In the genomic region with DNA sequence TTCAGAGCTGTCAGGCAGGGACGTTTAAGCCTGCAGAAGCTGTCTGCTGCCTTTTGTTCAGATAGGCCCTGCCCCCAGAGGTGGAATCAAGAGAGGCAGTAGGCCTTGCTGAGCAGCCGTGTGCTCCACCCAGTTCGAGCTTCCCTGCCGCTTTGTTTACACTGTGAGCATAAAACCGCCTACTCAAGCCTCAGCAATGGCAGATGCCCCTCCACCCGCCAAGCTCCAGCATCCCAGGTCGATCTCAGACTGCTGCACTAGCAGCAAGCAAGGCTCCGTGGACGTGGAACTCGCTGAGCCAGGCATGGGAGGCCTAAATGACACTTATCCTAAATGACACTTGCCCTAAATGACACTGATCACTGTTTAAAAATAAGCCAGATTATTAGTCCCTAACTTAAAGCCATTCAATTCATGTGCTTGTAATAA, we compare ENCODE assay signal across 17 cellular contexts. TPM values are rescaled to one million over a fixed set of nuclear protein-coding genes. Genes with fewer than 3 reads are reported as not detected.
DNase-seq lines count a peak whose midpoint lies in the region; ATAC-seq and TF ChIP-seq lines count a peak whose summit lies in the region.
"Had no signal": no experiment of that assay in that cellular context is flagged by ENCODE, and none has a peak within 500 bp of the region (broad histone marks: within the 10 kb centered on the region; RNA-seq: fewer than 3 reads in every experiment).

No MANE protein-coding gene starts in this region.

- CTCF ChIA-PET in activated CD4-positive, alpha-beta memory T cell treated with anti-CD3 and anti-CD28 coated beads for 36 hours (lab: Charles Lee) = interaction anchor here (0.6 kb wide), 1 partner anchor 8 kb away, joined by 3 read pairs; no protein-coding TSS in a partner anchor

- H3K4me3 Mint-ChIP-seq in activated CD4-positive, alpha-beta memory T cell treated with anti-CD3 and anti-CD28 coated beads for 36 hours = no peak overlapping the region
- H3K4me3 Mint-ChIP-seq: activated CD4-positive, alpha-beta T cell treated with anti-CD3 and anti-CD28 coated beads, Interleukin-2, amount 10 ng/mL, durations not matched to agents 7 days and 5 days; CD14-positive monocyte had no signal

- peaks cover 16% of the 10 kb centered on the region for H3K27me3 Mint-ChIP-seq in activated CD4-positive, alpha-beta memory T cell treated with anti-CD3 and anti-CD28 coated beads for 36 hours

- H3K9me3 Mint-ChIP-seq in activated CD4-positive, alpha-beta memory T cell treated with anti-CD3 and anti-CD28 coated beads for 36 hours = no peaks in the 10 kb centered on the region
- H3K9me3 Mint-ChIP-seq: activated CD4-positive, alpha-beta T cell treated with anti-CD3 and anti-CD28 coated beads, Interleukin-2, amount 10 ng/mL, durations not matched to agents 7 days and 5 days had no signal

- peak overlapping the region; percentile 62 for H2AFZ ChIP-seq in osteoblast (ENCODE audit: low read length)

- H3K36me3 ChIP-seq in colonic mucosa (no peaks in the 10 kb centered on the region), osteoblast (ENCODE audit: insufficient read depth, low read length) (no peaks in the 10 kb centered on the region)

- H3K79me2 ChIP-seq in osteoblast (ENCODE audit: insufficient read depth, low read length) = no peaks in the 10 kb centered on the region

- no peak overlapping the region for H3K27ac Mint-ChIP-seq in activated CD4-positive, alpha-beta memory T cell treated with anti-CD3 and anti-CD28 coated beads for 36 hours
- H3K27ac Mint-ChIP-seq: activated CD4-positive, alpha-beta T cell treated with anti-CD3 and anti-CD28 coated beads, Interleukin-2, amount 10 ng/mL, durations not matched to agents 7 days and 5 days; CD14-positive monocyte had no signal

- no peak overlapping the region for H3K9ac ChIP-seq in colonic mucosa (ENCODE audit: low read depth in 2 of 2, low read length in 2 of 2)

- no peak for ATAC-seq in GM21390 (IDR thresholded peaks at IDR 0.05; ENCODE audit: unreplicated experiment)
- ATAC-seq: left lobe of liver had no signal

- H3K4me2 ChIP-seq in osteoblast (ENCODE audit: insufficient read depth, low read length) = no peak overlapping the region

- no peak overlapping the region for H3K4me3 ChIP-seq in colonic mucosa
- no peak overlapping the region for H3K4me3 ChIP-seq in osteoblast (ENCODE audit: insufficient read depth, low read length)

- POLR2A ChIA-PET in activated CD4-positive, alpha-beta memory T cell treated with anti-CD3 and anti-CD28 coated beads for 36 hours (lab: Charles Lee) = no interaction called here

- no peak for TF ChIP-seq CTCF in colonic mucosa (IDR thresholded peaks at IDR 0.05)
- TF ChIP-seq CTCF in osteoblast (IDR thresholded peaks at IDR 0.05; ENCODE audit: extremely low read depth, low read depth, low read length) = no peak

- no peaks in the 10 kb centered on the region for H3K27me3 ChIP-seq in colonic mucosa
- H3K27me3 ChIP-seq in osteoblast (ENCODE audit: insufficient read depth, low read length) = no peaks in the 10 kb centered on the region

- no peaks in the 10 kb centered on the region for H3K4me1 Mint-ChIP-seq in activated CD4-positive, alpha-beta memory T cell treated with anti-CD3 and anti-CD28 coated beads for 36 hours (ENCODE audit: low read depth)
- H3K4me1 Mint-ChIP-seq: activated CD4-positive, alpha-beta T cell treated with anti-CD3 and anti-CD28 coated beads, Interleukin-2, amount 10 ng/mL, durations not matched to agents 7 days and 5 days; CD14-positive monocyte had no signal

- H4K20me1 ChIP-seq in osteoblast (ENCODE audit: insufficient read depth, low read length) = no peaks in the 10 kb centered on the region

- H3K36me3 Mint-ChIP-seq in activated CD4-positive, alpha-beta memory T cell treated with anti-CD3 and anti-CD28 coated beads for 36 hours = no peaks in the 10 kb centered on the region
- H3K36me3 Mint-ChIP-seq: CD14-positive monocyte had no signal

- H3K4me1 ChIP-seq in colonic mucosa (no peaks in the 10 kb centered on the region), osteoblast (ENCODE audit: insufficient read depth, low read length) (no peaks in the 10 kb centered on the region)

- intact Hi-C loops in colonic mucosa (cut with DNase I) = no loop called here
- intact Hi-C loops in activated CD4-positive, alpha-beta memory T cell treated with anti-CD3 and anti-CD28 coated beads for 36 hours (cut with micrococcal nuclease) = no loop called here

- DNase-seq in HT-29 (ENCODE audit: low spot score) (peak; percentile 90), NCI-H2227 treated with DMSO at 0.1 percent for 48 hours (lab: John Stamatoyannopoulos, UW) (peak; percentile 90), colonic mucosa (peak; percentile 50), osteoblast (ENCODE audit: insufficient read length, low spot score, missing footprints) (no peak)
- DNase-seq in stimulated activated naive CD4-positive, alpha-beta T cell (lab: John Stamatoyannopoulos, UW) = no peak
- no peak for DNase-seq in activated CD4-positive, alpha-beta memory T cell treated with anti-CD3 and anti-CD28 coated beads for 36 hours
- no peak for DNase-seq in activated T-cell treated with anti-CD3 and anti-CD28 coated beads, Interleukin-2, amount 50 U/mL, for 1 hour
- DNase-seq: activated CD4-positive, alpha-beta T cell treated with anti-CD3 and anti-CD28 coated beads, Interleukin-2, amount 10 ng/mL, durations not matched to agents 7 days and 5 days; activated gamma-delta T cell; stimulated activated CD4-positive, alpha-beta T cell treated with anti-CD3 and anti-CD28 coated beads, Interleukin-2, amount 100 ng/mL, for 24 hours; stimulated activated naive CD4-positive, alpha-beta T cell treated with Interleukin-2 at 50 U/mL for 16 hours; SW 1271 had no signal

- H3K9me3 ChIP-seq in colonic mucosa = no peaks in the 10 kb centered on the region
- H3K9me3 ChIP-seq in osteoblast (ENCODE audit: low read depth, low read length) = no peaks in the 10 kb centered on the region

- H3K27ac ChIP-seq in colonic mucosa = no peak overlapping the region
- no peak overlapping the region for H3K27ac ChIP-seq in osteoblast (ENCODE audit: low read depth, low read length)

RNA-seq across cellular contexts. Expression of gene ASB15, which starts 6.8 kb away (rescaled TPM):
- not detected in 2 replicates for total RNA-seq in HT-29 (2014; rRNA removed; shearing (Covaris generic))
- total RNA-seq in colonic mucosa = not detected
- total RNA-seq in osteoblast = not detected in 2 replicates
- total RNA-seq in activated CD4-positive, alpha-beta memory T cell treated with anti-CD3 and anti-CD28 coated beads for 36 hours = not detected
- total RNA-seq: activated CD4-positive, alpha-beta T cell treated with anti-CD3 and anti-CD28 coated beads, Interleukin-2, amount 10 ng/mL, durations not matched to agents 7 days and 5 days; fibroblast of villous mesenchyme; left lobe of liver; osteocyte had no signal

RNA-seq across cellular contexts. Expression of gene NDUFA5, which starts 37.2 kb away (rescaled TPM):
- 16.3 and 19.2 TPM in 2 replicates for total RNA-seq in HT-29 (2014; rRNA removed; shearing (Covaris generic))
- total RNA-seq in colonic mucosa (100 to 1,000 TPM in 1 of 2 donors, 10 to 100 TPM in 1; 86.0 to 129 TPM), osteoblast (25.7 and 30.6 TPM in 2 replicates)
- total RNA-seq in activated CD4-positive, alpha-beta memory T cell treated with anti-CD3 and anti-CD28 coated beads for 36 hours = 10 to 100 TPM; 57.8 to 61.0 TPM

Comparison
In these comparisons a context has a peak if more than half of its experiments do, and no peak if none do; other contexts are left out.
1. DNase-seq: peak in HT-29 (single experiment), NCI-H2227 treated with DMSO at 0.1 percent for 48 hours (single experiment) and colonic mucosa (single experiment); none in osteoblast (single experiment), stimulated activated naive CD4-positive, alpha-beta T cell (0 of 6), activated CD4-positive, alpha-beta memory T cell treated with anti-CD3 and anti-CD28 coated beads for 36 hours (single experiment) and activated T-cell treated with anti-CD3 and anti-CD28 coated beads, Interleukin-2, amount 50 U/mL, for 1 hour (single experiment).